ENCODE assay signal across 16 cellular contexts in genomic region chr17:39673335-39674081, GRCh38. TPM values are rescaled to one million over a fixed set of nuclear protein-coding genes. Genes with fewer than 3 reads are reported as not detected.
DNase-seq lines count a peak whose midpoint lies in the region; ATAC-seq and TF ChIP-seq lines count a peak whose summit lies in the region.
"Had no signal": no experiment of that assay in that cellular context is flagged by ENCODE, and none has a peak within 500 bp of the region (broad histone marks: within the 10 kb centered on the region; RNA-seq: fewer than 3 reads in every experiment).

No MANE protein-coding gene starts in this region.

- no peak for TF ChIP-seq POLR2A in right lobe of liver (IDR thresholded peaks at IDR 0.05)

- H3K4me2 ChIP-seq in Karpas-422 (ENCODE audit: low read depth, low read length, poor library complexity, severe bottlenecking), result no peak overlapping the region

- ATAC-seq in Right ventricle myocardium superior (ENCODE audit: poor library complexity) (no peak), right lobe of liver (no peak), upper lobe of right lung (no peak), GM19395 (IDR thresholded peaks at IDR 0.05; ENCODE audit: unreplicated experiment) (no peak), HG02623 (IDR thresholded peaks at IDR 0.05; ENCODE audit: unreplicated experiment) (no peak)

- H3K79me2 ChIP-seq in Karpas-422 (ENCODE audit: low read length), result no peaks in the 10 kb centered on the region

- H4K20me1 ChIP-seq in Karpas-422 (ENCODE audit: insufficient read depth, low read depth, low read length), result no peaks in the 10 kb centered on the region

- no peak overlapping the region for H3K4me3 ChIP-seq in Karpas-422 (ENCODE audit: low read length)
- H3K4me3 ChIP-seq in right lobe of liver, result no peak overlapping the region
- H3K4me3 ChIP-seq in upper lobe of right lung, result no peak overlapping the region
- H3K4me3 ChIP-seq: SJCRH30 had no signal

- no peaks in the 10 kb centered on the region for H3K9me3 ChIP-seq in Karpas-422 (ENCODE audit: low read length)
- H3K9me3 ChIP-seq in right lobe of liver, result no peaks in the 10 kb centered on the region
- H3K9me3 ChIP-seq in upper lobe of right lung, result no peaks in the 10 kb centered on the region
- H3K9me3 ChIP-seq: SJCRH30 had no signal

- H3K36me3 ChIP-seq in Karpas-422 (ENCODE audit: insufficient read depth, low read length), result no peaks in the 10 kb centered on the region
- H3K36me3 ChIP-seq in right lobe of liver, result no peaks in the 10 kb centered on the region
- no peaks in the 10 kb centered on the region for H3K36me3 ChIP-seq in upper lobe of right lung
- H3K36me3 ChIP-seq: SJCRH30 had no signal

- no peak for TF ChIP-seq CTCF in right lobe of liver (IDR thresholded peaks at IDR 0.05)
- TF ChIP-seq CTCF in upper lobe of right lung (IDR thresholded peaks at IDR 0.05), result no peak

- H2AFZ ChIP-seq in Karpas-422 (ENCODE audit: low read length), result no peak overlapping the region

- peak overlapping the region; percentile 20; the same call in 1 of the 2 replicates for H3K9ac ChIP-seq in Karpas-422 (ENCODE audit: low read length)

- peaks cover 56% of the 10 kb centered on the region for H3K4me1 ChIP-seq in Karpas-422 (ENCODE audit: low read length)
- peaks cover 0 to 1% (median 0%) of the 10 kb centered on the region in 4 donors for H3K4me1 ChIP-seq in right lobe of liver
- H3K4me1 ChIP-seq in upper lobe of right lung, result peaks cover 27% of the 10 kb centered on the region

- no peaks in the 10 kb centered on the region for H3K9me2 ChIP-seq in Karpas-422 (replicated peaks; ENCODE audit: insufficient read depth, low read length)

- H3K27ac ChIP-seq in Karpas-422 (ENCODE audit: low read length), result no peak overlapping the region
- H3K27ac ChIP-seq in right lobe of liver, result no peak overlapping the region
- H3K27ac ChIP-seq in upper lobe of right lung, result no peak overlapping the region
- H3K27ac ChIP-seq: SJCRH30 had no signal

- 63% methylated on average over 8 of the region's 13 CpGs for WGBS in right lobe of liver (ENCODE audit: insufficient coverage, low coverage, low lambda C conversion rate, missing lambda C conversion rate)

- H3K27me3 ChIP-seq in Karpas-422 (ENCODE audit: low read length) (no peaks in the 10 kb centered on the region), right lobe of liver (peaks cover 0 to 4% of the 10 kb centered on the region in 2 donors), upper lobe of right lung (peaks cover 31% of the 10 kb centered on the region)
- H3K27me3 ChIP-seq: SJCRH30 had no signal

- DNase-seq in Right ventricle myocardium superior (peak; percentile 27), cardiac septum (ENCODE audit: low spot score) (no peak), Karpas-422 (no peak), right lobe of liver (peak in 2 of 3 donors; percentile 6 to 48), upper lobe of right lung (peak; percentile 54)
- DNase-seq: DMS79; H9; NCI-H1436; NCI-H2029; NCI-H2171; NCI-H446; NK-92 treated with Interleukin-12 subunit alpha and Interleukin-12 subunit beta, amount 100 ng/mL, for 24 hours; RPMI8226; SJCRH30 had no signal

- intact Hi-C loops in Right ventricle myocardium superior (cut with DNase I) (loop anchor here (5.0 kb wide), 1 partner anchor 36 kb away; the partner anchor contains the start of gene STARD3), cardiac septum (cut with DNase I) (no loop called here), right lobe of liver (cut with DNase I) (loop anchor here (5.0 to 10.0 kb wide), 2 partner anchors 49 to 54 kb away; partner anchors contain the start of gene PPP1R1B (in 1 of the 2)), upper lobe of right lung (cut with DNase I) (no loop called here)

RNA-seq across cellular contexts. Expression of gene PNMT, which starts 5.3 kb away (rescaled TPM):
- total RNA-seq in Right ventricle myocardium superior (7.1 TPM), cardiac septum (10.9 TPM), right lobe of liver (under 1 TPM in 2 of 6 experiments, not detected in 4; 0.37 TPM), upper lobe of right lung (4.3 TPM)
- 6.8 TPM in 1 of 2 replicates, not detected in the other for total RNA-seq in Karpas-422 (2014; rRNA removed; shearing (Covaris generic); ENCODE audit: low replicate concordance)

RNA-seq across cellular contexts. Expression of gene TCAP, which starts 8.4 kb away (rescaled TPM):
- total RNA-seq in Right ventricle myocardium superior, result 5,900 TPM
- total RNA-seq in cardiac septum, result 4,725 TPM
- total RNA-seq in Karpas-422 (2014; rRNA removed; shearing (Covaris generic); ENCODE audit: low replicate concordance), result 1.5 and 1.9 TPM in 2 replicates
- total RNA-seq in right lobe of liver, result 1 to 10 TPM in 4 of 6 experiments, under 1 TPM in 2; 0.49 to 4.3 (median 1.1) TPM
- 5.3 TPM for total RNA-seq in upper lobe of right lung

RNA-seq across cellular contexts. Expression of gene PGAP3, which starts 14.3 kb away (rescaled TPM):
- total RNA-seq in Right ventricle myocardium superior (10.0 TPM), cardiac septum (15.3 TPM), right lobe of liver (10 to 100 TPM in 5 of 6 experiments, 1 to 10 TPM in 1; 9.7 to 25.7 (median 18.3) TPM), upper lobe of right lung (24.5 TPM)
- 10.6 and 20.2 TPM in 2 replicates for total RNA-seq in Karpas-422 (2014; rRNA removed; shearing (Covaris generic); ENCODE audit: low replicate concordance)

RNA-seq across cellular contexts. Expression of gene ERBB2, which starts 26.4 kb away (rescaled TPM):
- 64.2 TPM for total RNA-seq in Right ventricle myocardium superior
- total RNA-seq in cardiac septum, result 84.4 TPM
- total RNA-seq in Karpas-422 (2014; rRNA removed; shearing (Covaris generic); ENCODE audit: low replicate concordance), result 7.3 and 10.9 TPM in 2 replicates
- total RNA-seq in right lobe of liver, result 10 to 100 TPM in 5 of 6 experiments, 1 to 10 TPM in 1; 8.9 to 40.4 (median 26.2) TPM
- total RNA-seq in upper lobe of right lung, result 97.5 TPM

RNA-seq across cellular contexts. Expression of gene STARD3, which starts 36.6 kb away (rescaled TPM):
- total RNA-seq in Right ventricle myocardium superior, result 13.9 TPM
- 21.9 TPM for total RNA-seq in cardiac septum
- 42.9 and 43.5 TPM in 2 replicates for total RNA-seq in Karpas-422 (2014; rRNA removed; shearing (Covaris generic); ENCODE audit: low replicate concordance)
- 10 to 100 TPM; 24.3 to 49.8 (median 28.0) TPM for total RNA-seq in right lobe of liver
- total RNA-seq in upper lobe of right lung, result 78.2 TPM

Comparison
In these comparisons a context has a peak if more than half of its experiments do, and no peak if none do; other contexts are left out.
1. DNase-seq: peak in Right ventricle myocardium superior (single experiment), right lobe of liver (2 of 3) and upper lobe of right lung (single experiment); none in cardiac septum (single experiment) and Karpas-422 (single experiment).
2. intact Hi-C loops: an anchor here in Right ventricle myocardium superior (5.0 kb wide) and right lobe of liver (5.0 to 10.0 kb wide); none called in cardiac septum and upper lobe of right lung.
3. RNA of gene TCAP, which starts 8.4 kb away (total RNA-seq): 5,900 TPM in Right ventricle myocardium superior (single experiment) and 4,725 TPM in cardiac septum (single experiment); 5.3 TPM in upper lobe of right lung (single experiment), 1.5 to 1.9 TPM in Karpas-422 and 0.49 to 4.3 TPM in right lobe of liver; every median in the first group is over 100 times any median in the second.